8 cellular contexts compared by ENCODE assay signal in genomic region chr17:42798383-42799380, GRCh38. TPM values are rescaled to one million over a fixed set of nuclear protein-coding genes. Genes with fewer than 3 reads are reported as not detected.
DNase-seq lines count a peak whose midpoint lies in the region; ATAC-seq, FAIRE-seq and TF ChIP-seq lines count a peak whose summit lies in the region.

Gene CNTD1 (plus strand): TSS chr17:42798861. CDS start chr17:42799068, 207 bp downstream.
Gene COA3 (minus strand): TSS chr17:42798704. CDS start chr17:42798681, 23 bp downstream.

- peak within 1 kb of the TSS; percentile 25 to 80 for H3K27ac ChIP-seq in coronary artery

- FAIRE-seq in GM12892 (lab: Jason Lieb, UNC), result peak; percentile 94

- intact Hi-C loops in left colon (cut with DNase I, micrococcal nuclease), result no loop called here

- peak; percentile 64 for ATAC-seq in HG03039 (IDR thresholded peaks at IDR 0.05; ENCODE audit: unreplicated experiment)
- peak; percentile 72 for ATAC-seq in left colon
- ATAC-seq in HG03378 (IDR thresholded peaks at IDR 0.05; ENCODE audit: unreplicated experiment), result no peak

- peak within 1 kb of the TSS; percentile 94 for H3K4me3 ChIP-seq in coronary artery

- TF ChIP-seq POLR2A in GM12892 (IDR thresholded peaks at IDR 0.05; ENCODE audit: low read depth, low read length), result peak; percentile 67; the same call in 1 of the 2 replicates

- DNase-seq in GM12892 (ENCODE audit: insufficient read length) (peak; percentile 94), NCI-H446 (lab: John Stamatoyannopoulos, UW) (peak; percentile 72 to 85), coronary artery (ENCODE audit: low spot score) (peak; percentile 83), left colon (peak; percentile 90 to 91)
- peak; percentile 90 for DNase-seq in activated CD4-positive, alpha-beta T cell treated with anti-CD3 and anti-CD28 coated beads for 48 hours
- DNase-seq in stimulated activated CD4-positive, alpha-beta T cell treated with anti-CD3 and anti-CD28 coated beads, Interleukin-1b, Interleukin-23, amount 100 ng/mL, for 24 hours (ENCODE audit: low read depth in 4 of 4, low spot score in 1 of 4), result peak; percentile 56 to 79 (median 66)

- TF ChIP-seq CTCF in coronary artery (IDR thresholded peaks at IDR 0.05), result no peak

RNA-seq across cellular contexts. Expression of gene CNTD1, which starts in this region (rescaled TPM):
- polyA plus RNA-seq in GM12892 (2012; ENCODE audit: missing spikeins), result 1.8 TPM
- 1 to 10 TPM; 1.2 to 2.4 TPM for total RNA-seq in left colon

RNA-seq across cellular contexts. Expression of gene COA3, which starts in this region (rescaled TPM):
- 50.8 TPM for polyA plus RNA-seq in GM12892 (2012; ENCODE audit: missing spikeins)
- 100 to 1,000 TPM; 142 to 167 TPM for total RNA-seq in left colon
